ENCODE assay signal across 11 cellular contexts in the genomic region with DNA sequence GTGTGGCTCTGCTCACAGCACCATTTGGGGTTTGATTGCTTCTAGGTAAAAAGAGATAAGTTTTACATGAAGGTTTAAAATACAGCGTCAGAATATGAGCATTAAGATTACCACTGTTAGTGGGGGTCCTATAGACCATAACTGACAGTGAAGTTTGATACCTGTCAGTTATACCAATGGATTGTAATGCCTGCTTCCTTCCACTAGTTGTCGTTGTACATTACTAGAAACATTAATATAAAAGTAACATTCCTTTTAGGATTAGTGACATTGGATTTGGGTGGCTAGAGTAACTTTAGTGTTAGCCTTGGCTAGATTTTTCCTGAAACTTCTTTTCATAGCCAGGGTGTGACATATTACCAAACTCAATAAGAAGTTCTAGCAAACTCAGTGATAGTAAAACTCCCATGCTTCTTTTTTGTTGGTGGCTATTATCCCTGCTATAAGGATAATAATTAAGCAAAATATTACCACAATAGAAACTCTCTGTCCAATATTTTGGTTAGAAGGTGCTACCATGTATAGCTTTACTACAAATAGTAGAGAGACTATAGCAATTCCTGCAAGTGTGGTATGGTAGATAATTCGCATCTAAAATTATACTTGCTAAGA. TPM values are rescaled to one million over a fixed set of nuclear protein-coding genes. Genes with fewer than 3 reads are reported as not detected.
A peak's percentile ranks its signal among the peaks of the same experiment; 100 is the strongest.
DNase-seq lines count a peak whose midpoint lies in the region; ATAC-seq, FAIRE-seq and TF ChIP-seq lines count a peak whose summit lies in the region.
"Had no signal": no experiment of that assay in that cellular context is flagged by ENCODE, and none has a peak within 500 bp of the region (broad histone marks: within the 10 kb centered on the region; RNA-seq: fewer than 3 reads in every experiment).

No MANE protein-coding gene starts in this region.

- H3K27me3 ChIP-seq in BJ (ENCODE audit: control insufficient read depth, insufficient read depth, low read length) (no peaks in the 10 kb centered on the region), stomach (no peaks in the 10 kb centered on the region)

- H3K27ac ChIP-seq in stomach: no peak overlapping the region

- ATAC-seq in left lobe of liver: peak; percentile 49
- ATAC-seq: sciatic nerve; stimulated activated memory B cell treated with anti-CD40 and anti-IgM and Interleukin-4, amounts not matched to agents 10 μg/mL and 1 μg/mL and 100 μg/mL, for 72 hours had no signal

- FAIRE-seq in GM12892 (lab: Jason Lieb, UNC): no peak

- intact Hi-C loops in stomach (cut with DNase I; ENCODE audit: low total_unique reads): no loop called here

- 44 to 68% (median 59%) methylated on average over 3 of the region's 3 CpGs for WGBS in stomach, 5 donors

- H3K4me1 ChIP-seq in stomach: no peaks in the 10 kb centered on the region

- H3K4me3 ChIP-seq in BJ (ENCODE audit: low read depth, low read length) (no peak overlapping the region), stomach (no peak overlapping the region)
- H3K4me3 ChIP-seq: HAP-1 had no signal

- peak; percentile 49 for TF ChIP-seq CTCF in BJ (IDR thresholded peaks at IDR 0.05; ENCODE audit: insufficient read depth, low read depth, low read length)
- TF ChIP-seq CTCF in GM20000 (IDR thresholded peaks at IDR 0.05; ENCODE audit: extremely low read depth, missing control alignments): peak; percentile 49
- peak in 2 of 7 experiments; percentile 22 to 34 for TF ChIP-seq CTCF in stomach (IDR thresholded peaks at IDR 0.05)

- no peak for TF ChIP-seq EP300 in stomach (IDR thresholded peaks at IDR 0.05)

- peaks cover 0 to 2% (median 0%) of the 10 kb centered on the region in 4 donors for H3K9me3 ChIP-seq in stomach
- H3K9me3 ChIP-seq: HAP-1 had no signal

- TF ChIP-seq POLR2A in stomach (IDR thresholded peaks at IDR 0.05): no peak
- TF ChIP-seq POLR2A in GM12892 (IDR thresholded peaks at IDR 0.05; ENCODE audit: low read depth, low read length): no peak

- no peaks in the 10 kb centered on the region for H3K36me3 ChIP-seq in BJ (ENCODE audit: control insufficient read depth, insufficient read depth, low read length)
- no peaks in the 10 kb centered on the region for H3K36me3 ChIP-seq in stomach
- H3K36me3 ChIP-seq: HAP-1 had no signal

- CTCF ChIA-PET in BJ (lab: Yijun Ruan, JAX): no interaction called here

- DNase-seq in BJ (ENCODE audit: low read depth) (no peak), GM20000 (ENCODE audit: low spot score) (no peak), SK-MEL-5 (ENCODE audit: low read depth, low spot score) (peak; percentile 15), left lobe of liver (ENCODE audit: low spot score) (no peak), NCI-H748 treated with DMSO at 0.1 percent for 48 hours (lab: John Stamatoyannopoulos, UW) (no peak), medulla oblongata (ENCODE audit: extremely low spot score) (no peak), stomach (no peak), GM12892 (ENCODE audit: insufficient read length) (no peak)

- in situ Hi-C loops in SK-MEL-5 (cut with HindIII; ENCODE audit: low pct_unique_long_range_greater_than_20kb, low sequenced_read_pairs): no loop called here

- POLR2A ChIA-PET in BJ (lab: Charles Lee): no interaction called here

RNA-seq across cellular contexts. Expression of a gene that starts 57.1 kb away (rescaled TPM):
- not detected in 2 replicates for polyA plus RNA-seq in BJ (2011; rRNA removed)
- polyA minus RNA-seq in BJ (2011; rRNA and poly(A)+ RNA removed): not detected in 2 replicates
- total RNA-seq in SK-MEL-5 (2014; rRNA removed; shearing (Covaris generic)): 0.80 and 1.1 TPM in 2 replicates
- 0.80 and 1.2 TPM in 2 replicates for polyA plus RNA-seq in SK-MEL-5 (2015; cell fraction: cytosol; rRNA removed)
- polyA plus RNA-seq in SK-MEL-5 (2015; cell fraction: nucleus; rRNA removed): 0.31 and 0.66 TPM in 2 replicates
- total RNA-seq in left lobe of liver: not detected
- 1 to 10 TPM in 2 of 5 donors, not detected in 3; 1.7 to 2.6 TPM for total RNA-seq in stomach
- under 1 TPM in 2 of 3 donors, not detected in 1; 0.31 to 0.43 TPM for polyA plus RNA-seq in stomach
- polyA plus RNA-seq in GM12892 (2012; ENCODE audit: missing spikeins): not detected
